In the genomic region with DNA sequence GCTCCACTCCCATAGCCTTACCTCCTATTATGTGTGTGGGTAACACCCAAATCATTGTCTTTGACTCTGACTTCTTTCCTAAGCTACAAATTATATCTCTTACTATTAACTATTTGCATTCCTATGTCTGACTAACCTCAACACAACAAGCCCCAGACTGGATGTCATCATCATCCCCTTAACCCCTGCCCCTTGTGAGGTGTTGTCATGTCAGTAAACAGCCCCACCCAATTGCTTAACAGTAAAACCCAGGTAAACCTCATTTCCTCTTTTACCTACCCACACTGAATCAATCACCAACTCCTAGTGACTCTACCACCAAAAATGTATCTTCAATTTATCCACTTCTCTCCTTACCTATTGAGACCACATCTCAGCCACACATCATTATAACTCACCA, we compare ENCODE assay signal across 11 cellular contexts. TPM values are rescaled to one million over a fixed set of nuclear protein-coding genes. Genes with fewer than 3 reads are reported as not detected.
DNase-seq lines count a peak whose midpoint lies in the region; ATAC-seq and TF ChIP-seq lines count a peak whose summit lies in the region.
"Had no signal": no experiment of that assay in that cellular context is flagged by ENCODE, and none has a peak within 500 bp of the region (broad histone marks: within the 10 kb centered on the region; RNA-seq: fewer than 3 reads in every experiment).

No MANE protein-coding gene starts in this region.

- H3K27me3 Mint-ChIP-seq in chondrocyte (ENCODE audit: low read depth), result no peaks in the 10 kb centered on the region
- no peaks in the 10 kb centered on the region for H3K27me3 Mint-ChIP-seq in naive thymus-derived CD8-positive, alpha-beta T cell

- no peak overlapping the region for H2AFZ ChIP-seq in Loucy (ENCODE audit: low read length)

- H3K4me2 ChIP-seq in Loucy (ENCODE audit: low read depth, low read length, poor library complexity, severe bottlenecking), result peak overlapping the region; percentile 88

- no peak overlapping the region for H3K4me3 Mint-ChIP-seq in chondrocyte (ENCODE audit: unreplicated experiment)
- H3K4me3 Mint-ChIP-seq in naive thymus-derived CD8-positive, alpha-beta T cell, result peak overlapping the region in 7 of 10 donors; percentile 4 to 49 (median 15)

- peaks cover 43% of the 10 kb centered on the region for H3K4me1 Mint-ChIP-seq in chondrocyte (ENCODE audit: low read depth)
- H3K4me1 Mint-ChIP-seq in naive thymus-derived CD8-positive, alpha-beta T cell, result peaks cover 25 to 61% (median 55%) of the 10 kb centered on the region in 4 donors

- no peaks in the 10 kb centered on the region for H3F3A ChIP-seq in Loucy (ENCODE audit: low read depth)

- H3K79me2 ChIP-seq in Loucy (ENCODE audit: insufficient read depth, low read length), result peaks cover 88% of the 10 kb centered on the region

- no peaks in the 10 kb centered on the region for H3K9me3 Mint-ChIP-seq in chondrocyte (ENCODE audit: low read depth)
- H3K9me3 Mint-ChIP-seq in naive thymus-derived CD8-positive, alpha-beta T cell, result no peaks in the 10 kb centered on the region

- no peak for ATAC-seq in naive thymus-derived CD8-positive, alpha-beta T cell

- H3K27ac Mint-ChIP-seq in chondrocyte (ENCODE audit: unreplicated experiment), result peak overlapping the region; percentile 12
- H3K27ac Mint-ChIP-seq in naive thymus-derived CD8-positive, alpha-beta T cell, result peak overlapping the region in 4 of 10 donors; percentile 3 to 60 (median 18)

- H3K36me3 Mint-ChIP-seq in chondrocyte (ENCODE audit: low read depth), result peaks cover 16% of the 10 kb centered on the region
- peaks cover 0 to 29% (median 7%) of the 10 kb centered on the region in 3 donors for H3K36me3 Mint-ChIP-seq in naive thymus-derived CD8-positive, alpha-beta T cell

- H3K9me2 ChIP-seq in Loucy (replicated peaks; ENCODE audit: low read depth, low read length), result no peaks in the 10 kb centered on the region

- DNase-seq in EH (ENCODE audit: low read depth) (peak; percentile 27), chondrocyte (ENCODE audit: low spot score) (no peak), hepatic stellate cell (ENCODE audit: low spot score) (no peak), NCI-H1092 treated with DMSO at 0.1 percent for 48 hours (lab: John Stamatoyannopoulos, UW) (no peak), C1 segment of cervical spinal cord (lab: John Stamatoyannopoulos, UW) (no peak), SW 1271 (lab: John Stamatoyannopoulos, UW) (no peak)
- no peak for DNase-seq in naive thymus-derived CD8-positive, alpha-beta T cell
- DNase-seq: activated CD4-positive, alpha-beta T cell treated with anti-CD3 and anti-CD28 coated beads for 4 hours; NCI-H510A; stimulated activated naive CD4-positive, alpha-beta T cell treated with Interleukin-2 at 50 U/mL for 16 hours had no signal

- peaks cover 59% of the 10 kb centered on the region for H3K4me1 ChIP-seq in Loucy (ENCODE audit: insufficient read depth, low read length, poor library complexity, severe bottlenecking)

- H4K20me1 ChIP-seq in Loucy (ENCODE audit: insufficient read depth, low read length, poor library complexity, severe bottlenecking), result peaks cover 14% of the 10 kb centered on the region

- TF ChIP-seq CTCF in Loucy (conservative IDR thresholded peaks at IDR 0.05; ENCODE audit: low read length) (no peak), chondrocyte (IDR thresholded peaks at IDR 0.05) (no peak)

- H3K9me3 ChIP-seq in Loucy (ENCODE audit: insufficient read depth, low read depth, low read length), result no peaks in the 10 kb centered on the region

- no peaks in the 10 kb centered on the region for H3K27me3 ChIP-seq in Loucy (ENCODE audit: insufficient read depth, low read length, poor library complexity, severe bottlenecking)

- POLR2A ChIA-PET in naive thymus-derived CD8-positive, alpha-beta T cell (lab: Charles Lee), result no interaction called here

- peak overlapping the region; percentile 92 for H3K4me3 ChIP-seq in Loucy (ENCODE audit: low read length, poor library complexity, severe bottlenecking)

- no peaks in the 10 kb centered on the region for H3K36me3 ChIP-seq in Loucy (ENCODE audit: insufficient read depth, low read length)

- H3K9ac ChIP-seq in Loucy (ENCODE audit: low read depth, low read length, poor library complexity, severe bottlenecking), result peak overlapping the region; percentile 89

RNA-seq across cellular contexts. Expression of a gene that starts 2.4 kb away (rescaled TPM):
- total RNA-seq in chondrocyte, result 17.2 to 21.9 TPM (median 20.8 TPM) in 3 replicates
- total RNA-seq in naive thymus-derived CD8-positive, alpha-beta T cell, result 10 to 100 TPM; 19.4 to 25.9 TPM
- polyA plus RNA-seq in naive thymus-derived CD8-positive, alpha-beta T cell, result 10 to 100 TPM; 21.3 to 38.4 (median 31.9) TPM

RNA-seq across cellular contexts. Expression of a gene that starts 2.6 kb away (rescaled TPM):
- 19.5 to 22.4 TPM (median 20.0 TPM) in 3 replicates for total RNA-seq in chondrocyte
- 10 to 100 TPM; 20.3 to 23.6 TPM for total RNA-seq in naive thymus-derived CD8-positive, alpha-beta T cell
- 10 to 100 TPM; 32.3 to 33.8 (median 32.6) TPM for polyA plus RNA-seq in naive thymus-derived CD8-positive, alpha-beta T cell
